Comparison of ENCODE assay signal across 9 cellular contexts in the genomic region with DNA sequence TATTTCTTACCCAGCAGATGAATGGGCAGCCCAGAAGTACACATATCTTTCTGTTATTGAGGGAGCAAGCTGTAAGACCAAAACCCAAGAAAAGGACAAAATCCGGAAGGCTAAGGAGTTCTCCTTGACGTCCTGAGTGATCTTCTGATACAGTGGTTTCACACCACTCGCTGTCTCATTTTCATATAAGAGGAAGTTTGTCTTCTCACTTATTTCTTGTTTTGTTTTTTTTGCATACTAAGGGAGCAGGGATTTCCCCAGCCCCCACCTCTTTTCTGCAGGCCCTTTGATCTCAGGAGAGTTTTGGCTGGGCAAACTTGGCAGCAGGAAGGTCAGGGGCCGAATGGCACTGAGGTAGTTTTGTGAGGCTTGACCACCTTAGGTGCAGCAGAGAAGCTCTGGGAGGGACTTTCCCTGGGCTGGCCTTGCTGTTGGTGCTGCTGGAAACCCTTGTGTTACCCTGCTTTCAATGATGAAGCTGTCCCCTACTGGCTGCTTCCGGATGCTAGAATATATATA. TPM values are rescaled to one million over a fixed set of nuclear protein-coding genes. Genes with fewer than 3 reads are reported as not detected.
A peak's percentile ranks its signal among the peaks of the same experiment; 100 is the strongest.
DNase-seq lines count a peak whose midpoint lies in the region; ATAC-seq and TF ChIP-seq lines count a peak whose summit lies in the region.
"Had no signal": no experiment of that assay in that cellular context is flagged by ENCODE, and none has a peak within 500 bp of the region (broad histone marks: within the 10 kb centered on the region; RNA-seq: fewer than 3 reads in every experiment).

No MANE protein-coding gene starts in this region.

- H3K27me3 Mint-ChIP-seq in CD4-positive, alpha-beta T cell = no peaks in the 10 kb centered on the region
- H3K27me3 Mint-ChIP-seq in activated T-helper 17 cell treated with anti-CD3 and anti-CD28 coated beads, Interleukin-2, amount 50 U/mL, for 72 hours = no peaks in the 10 kb centered on the region
- no peaks in the 10 kb centered on the region for H3K27me3 Mint-ChIP-seq in MCF 10A (ENCODE audit: insufficient read depth, unreplicated experiment)

- TF ChIP-seq CTCF in CD4-positive, alpha-beta T cell (IDR thresholded peaks at IDR 0.05) = no peak
- TF ChIP-seq CTCF in thyroid gland (IDR thresholded peaks at IDR 0.05) (no peak), MCF 10A (IDR thresholded peaks at IDR 0.05; ENCODE audit: unreplicated experiment) (no peak)

- TF ChIP-seq POLR2A in thyroid gland (IDR thresholded peaks at IDR 0.05) = no peak

- ATAC-seq in CD4-positive, alpha-beta T cell (ENCODE audit: poor library complexity) = peak; percentile 41
- ATAC-seq in GM19455 (IDR thresholded peaks at IDR 0.05; ENCODE audit: unreplicated experiment) = peak; percentile 42
- ATAC-seq in HG03342 (IDR thresholded peaks at IDR 0.05; ENCODE audit: unreplicated experiment) = peak; percentile 49
- peak; percentile 52 for ATAC-seq in activated T-helper 17 cell treated with anti-CD3 and anti-CD28 coated beads, Interleukin-2, amount 50 U/mL, for 72 hours (replicated peaks)

- WGBS in thyroid gland, 2 donors = 69 to 74% methylated on average over 5 of the region's 5 CpGs

- H3K27ac Mint-ChIP-seq in CD4-positive, alpha-beta T cell = peak overlapping the region; percentile 79
- peak overlapping the region; percentile 96 for H3K27ac Mint-ChIP-seq in activated T-helper 17 cell treated with anti-CD3 and anti-CD28 coated beads, Interleukin-2, amount 50 U/mL, for 72 hours
- H3K27ac Mint-ChIP-seq in MCF 10A (ENCODE audit: low read depth, unreplicated experiment) = no peak overlapping the region

- H3K4me1 Mint-ChIP-seq in CD4-positive, alpha-beta T cell (ENCODE audit: low read depth) = peaks cover 36% of the 10 kb centered on the region
- H3K4me1 Mint-ChIP-seq in activated T-helper 17 cell treated with anti-CD3 and anti-CD28 coated beads, Interleukin-2, amount 50 U/mL, for 72 hours = peaks cover 27% of the 10 kb centered on the region
- peaks cover 5% of the 10 kb centered on the region for H3K4me1 Mint-ChIP-seq in MCF 10A (ENCODE audit: insufficient read depth, unreplicated experiment)

- H3K4me1 ChIP-seq in thyroid gland = no peaks in the 10 kb centered on the region

- no peaks in the 10 kb centered on the region for H3K9me3 ChIP-seq in CD4-positive, alpha-beta T cell (ENCODE audit: control insufficient read depth, low read length)
- H3K9me3 ChIP-seq in thyroid gland = no peaks in the 10 kb centered on the region

- BruUV-seq in MCF 10A (replicated peaks; lab: Mats Ljungman, UMichigan) = no TSS peak

- intact Hi-C loops in CD4-positive, alpha-beta T cell (cut with DNase I, micrococcal nuclease) = no loop called here
- intact Hi-C loops in thyroid gland (cut with DNase I) (no loop called here), MCF 10A (cut with micrococcal nuclease) (no loop called here)

- peak in 7 of 10 experiments; percentile 11 to 43 (median 18) for DNase-seq in CD4-positive, alpha-beta T cell
- DNase-seq in kidney glomerular epithelial cell (lab: John Stamatoyannopoulos, UW) (no peak), thyroid gland (no peak), HT-29 (ENCODE audit: low spot score) (no peak), MCF 10A (ENCODE audit: unreplicated experiment) (no peak)
- DNase-seq: DND-41 had no signal

- POLR2A ChIA-PET in CD4-positive, alpha-beta T cell (lab: Charles Lee) = interaction anchor here (0.9 kb wide), 1 partner anchor 27 kb away, joined by 3 read pairs; no protein-coding TSS in a partner anchor
- POLR2A ChIA-PET in MCF 10A (lab: Yijun Ruan, JAX) = no interaction called here

- no peaks in the 10 kb centered on the region for H3K36me3 ChIP-seq in thyroid gland

- CTCF ChIA-PET in CD4-positive, alpha-beta T cell (lab: Charles Lee) = no interaction called here
- CTCF ChIA-PET in MCF 10A (lab: Yijun Ruan, JAX) = interaction anchor here (0.7 to 3.8 kb wide), 2 partner anchors 21 to 1028 kb away, joined by 3 to 22 read pairs; no protein-coding TSS in a partner anchor

- no peaks in the 10 kb centered on the region for H3K27me3 ChIP-seq in CD4-positive, alpha-beta T cell (ENCODE audit: control insufficient read depth, insufficient read depth, low read length)
- no peaks in the 10 kb centered on the region for H3K27me3 ChIP-seq in thyroid gland

- H3K4me3 ChIP-seq in thyroid gland (replicated peaks in 1 of 3) = no peak overlapping the region

- H3K27ac ChIP-seq in CD4-positive, alpha-beta T cell (ENCODE audit: low read depth, low read length) = no peak overlapping the region
- no peak overlapping the region for H3K27ac ChIP-seq in thyroid gland

- no peaks in the 10 kb centered on the region for H3K9me3 Mint-ChIP-seq in CD4-positive, alpha-beta T cell
- no peaks in the 10 kb centered on the region for H3K9me3 Mint-ChIP-seq in activated T-helper 17 cell treated with anti-CD3 and anti-CD28 coated beads, Interleukin-2, amount 50 U/mL, for 72 hours
- H3K9me3 Mint-ChIP-seq in MCF 10A (ENCODE audit: unreplicated experiment) = no peaks in the 10 kb centered on the region

- no peaks in the 10 kb centered on the region for H3K36me3 Mint-ChIP-seq in CD4-positive, alpha-beta T cell (ENCODE audit: low read depth)
- peaks cover 6% of the 10 kb centered on the region for H3K36me3 Mint-ChIP-seq in activated T-helper 17 cell treated with anti-CD3 and anti-CD28 coated beads, Interleukin-2, amount 50 U/mL, for 72 hours (ENCODE audit: low read depth)
- H3K36me3 Mint-ChIP-seq in MCF 10A (ENCODE audit: insufficient read depth, unreplicated experiment) = no peaks in the 10 kb centered on the region

- peak overlapping the region; percentile 18 for H3K4me3 Mint-ChIP-seq in CD4-positive, alpha-beta T cell
- peak overlapping the region; percentile 74 for H3K4me3 Mint-ChIP-seq in activated T-helper 17 cell treated with anti-CD3 and anti-CD28 coated beads, Interleukin-2, amount 50 U/mL, for 72 hours
- no peak overlapping the region for H3K4me3 Mint-ChIP-seq in MCF 10A (ENCODE audit: unreplicated experiment)

RNA-seq across cellular contexts. Expression of gene CHRNA1, which starts 13.3 kb away (rescaled TPM):
- under 1 TPM; 0.17 to 0.19 TPM for total RNA-seq in CD4-positive, alpha-beta T cell
- total RNA-seq in activated T-helper 17 cell treated with anti-CD3 and anti-CD28 coated beads, Interleukin-2, amount 50 U/mL, for 72 hours = under 1 TPM in 1 of 2 donors, not detected in 1; 0.13 TPM
- total RNA-seq in thyroid gland (not detected), MCF 10A (2022) (not detected in 2 replicates)
- not detected in 2 replicates for total RNA-seq in HT-29 (2014; rRNA removed; shearing (Covaris generic))

Comparison
In these comparisons a context has a peak if more than half of its experiments do, and no peak if none do; other contexts are left out.
1. DNase-seq: peak in CD4-positive, alpha-beta T cell (7 of 10); none in kidney glomerular epithelial cell (single experiment), thyroid gland (0 of 2), HT-29 (single experiment) and MCF 10A (single experiment).
2. Peak in every context shown above with its lines, with median percentiles within 50 percentile points of each other: ATAC-seq.